In genomic region chr17:2222301-2222700, GRCh38 we compare ENCODE assay signal across 1 cellular context.
TF ChIP-seq lines count a peak whose summit lies in the region.

No MANE protein-coding gene starts in this region.

TF ChIP-seq in WTC11, 78 proteins besides CTCF, POLR2A, EP300 and RAD21 (continued from another document):
- no peak for TF ChIP-seq ZNF532 (CRISPR knock-in tag; IDR thresholded peaks at IDR 0.05; ENCODE audit: borderline replicate concordance)
- no peak for TF ChIP-seq MLX (CRISPR knock-in tag; IDR thresholded peaks at IDR 0.05)
- no peak for TF ChIP-seq E2F5 (CRISPR knock-in tag; IDR thresholded peaks at IDR 0.05)
- TF ChIP-seq SMAD4 (CRISPR knock-in tag; IDR thresholded peaks at IDR 0.05), result no peak
